In genomic region chr3:17730318-17730967, GRCh38 we compare ENCODE assay signal across 8 cellular contexts. TPM values are rescaled to one million over a fixed set of nuclear protein-coding genes. Genes with fewer than 3 reads are reported as not detected.
DNase-seq lines count a peak whose midpoint lies in the region; ATAC-seq and TF ChIP-seq lines count a peak whose summit lies in the region.
"Had no signal": no experiment of that assay in that cellular context is flagged by ENCODE, and none has a peak within 500 bp of the region (broad histone marks: within the 10 kb centered on the region; RNA-seq: fewer than 3 reads in every experiment).

No MANE protein-coding gene starts in this region.

- intact Hi-C loops in mucosa of descending colon (cut with DNase I, micrococcal nuclease): no loop called here
- intact Hi-C loops in upper lobe of right lung (cut with DNase I): no loop called here

- H3K9me3 ChIP-seq in mucosa of descending colon (peaks cover 3% of the 10 kb centered on the region), upper lobe of right lung (no peaks in the 10 kb centered on the region)

- DNase-seq in H4 (ENCODE audit: low spot score) (peak; percentile 57), NCI-H2081 (lab: John Stamatoyannopoulos, UW) (peak; percentile 96 to 99), astrocyte of the hippocampus (ENCODE audit: low read depth, low spot score) (peak; percentile 53), mucosa of descending colon (peak in 2 of 3 donors; percentile 54 to 59), ecto neural progenitor cell (ENCODE audit: low spot score) (no peak), AG20443 (ENCODE audit: low spot score) (no peak), upper lobe of right lung (no peak)
- DNase-seq: NK-92 treated with Interleukin-12 subunit alpha and Interleukin-12 subunit beta, amount 100 ng/mL, for 24 hours had no signal

- no peak overlapping the region for H3K4me3 ChIP-seq in mucosa of descending colon
- H3K4me3 ChIP-seq in upper lobe of right lung: no peak overlapping the region

- TF ChIP-seq CTCF in mucosa of descending colon (IDR thresholded peaks at IDR 0.05) (no peak), upper lobe of right lung (IDR thresholded peaks at IDR 0.05) (no peak)

- H3K36me3 ChIP-seq in mucosa of descending colon (ENCODE audit: low read depth) (no peaks in the 10 kb centered on the region), upper lobe of right lung (peaks cover 9% of the 10 kb centered on the region)

- H3K4me1 ChIP-seq in mucosa of descending colon (ENCODE audit: low read depth) (no peaks in the 10 kb centered on the region), upper lobe of right lung (no peaks in the 10 kb centered on the region)

- no peaks in the 10 kb centered on the region for H3K27me3 ChIP-seq in upper lobe of right lung

- ATAC-seq in mucosa of descending colon (peak; percentile 91), upper lobe of right lung (no peak)

- no peak overlapping the region for H3K27ac ChIP-seq in upper lobe of right lung

RNA-seq across cellular contexts. Expression of gene TBC1D5, which starts 12.0 kb away (rescaled TPM):
- 15.4 and 17.2 TPM in 2 replicates for total RNA-seq in H4 (2014; rRNA removed; shearing (Covaris generic))
- 10 to 100 TPM; 33.1 to 56.1 (median 44.1) TPM for total RNA-seq in mucosa of descending colon
- total RNA-seq in upper lobe of right lung: 74.6 TPM

Comparison
In these comparisons a context has a peak if more than half of its experiments do, and no peak if none do; other contexts are left out.
1. DNase-seq: peak in H4 (single experiment), NCI-H2081 (2 of 2), astrocyte of the hippocampus (single experiment) and mucosa of descending colon (2 of 3); none in ecto neural progenitor cell (single experiment), AG20443 (single experiment) and upper lobe of right lung (single experiment).